38 cellular contexts compared by ENCODE assay signal in the genomic region with DNA sequence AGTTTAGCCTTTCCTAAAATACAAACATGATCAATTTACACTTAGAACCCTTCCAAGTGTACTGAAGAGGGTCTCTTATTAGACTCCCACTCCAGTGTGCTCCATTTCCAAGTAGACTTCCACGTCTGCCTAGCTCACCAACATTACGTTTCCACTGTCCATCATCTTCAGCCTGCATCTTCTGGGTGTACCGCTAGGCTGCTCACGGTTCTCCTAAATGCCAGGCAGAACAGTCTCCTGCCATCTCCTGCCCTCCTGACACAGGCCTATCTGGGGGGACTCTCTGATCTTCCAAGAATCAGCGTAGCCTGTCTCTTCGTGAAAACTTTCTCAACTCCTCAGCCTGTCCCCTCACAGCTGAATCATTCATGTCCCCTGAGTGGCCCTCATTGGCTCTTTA. TPM values are rescaled to one million over a fixed set of nuclear protein-coding genes. Genes with fewer than 3 reads are reported as not detected.
"Had no signal": no experiment of that assay in that cellular context is flagged by ENCODE, and none has a peak within 500 bp of the region (broad histone marks: within the 10 kb centered on the region; RNA-seq: fewer than 3 reads in every experiment).

No MANE protein-coding gene starts in this region.

- H3K4me3 ChIP-seq: ascending aorta, breast epithelium, cardiac muscle cell, colonic mucosa, dorsolateral prefrontal cortex, esophagus squamous epithelium, gastroesophageal sphincter, heart right ventricle had no signal

- H3K27me3 ChIP-seq: ascending aorta, breast epithelium, cardiac muscle cell, colonic mucosa, dorsolateral prefrontal cortex, esophagus squamous epithelium, gastroesophageal sphincter, heart right ventricle had no signal

- FAIRE-seq: endothelial cell of umbilical vein had no signal

- H3K4me1 ChIP-seq: ascending aorta, breast epithelium, colonic mucosa had no signal

- ATAC-seq: activated CD4-positive, CD25-positive, alpha-beta regulatory T cell treated with anti-CD3 and anti-CD28 coated beads, Interleukin-2, amount 50 U/mL, for 24 hours; activated CD8-positive, alpha-beta T cell treated with anti-CD3 and anti-CD28 coated beads for 36 hours; activated naive CD4-positive, alpha-beta T cell treated with anti-CD3 and anti-CD28 coated beads, Interleukin-2, amount 50 U/mL, for 72 hours; activated T-cell treated with anti-CD3 and anti-CD28 coated beads, Interleukin-2, amount 50 U/mL, for 72 hours; effector memory CD8-positive, alpha-beta T cell; gastroesophageal sphincter; heart right ventricle; T-helper 17 cell had no signal

- H3K36me3 ChIP-seq: ascending aorta, breast epithelium, cardiac muscle cell, colonic mucosa, esophagus squamous epithelium, gastroesophageal sphincter, heart right ventricle had no signal

- DNase-seq: activated B cell treated with CpG ODN at 0.5 μM for 24 hours; activated CD4-positive, alpha-beta T cell treated with anti-CD3 and anti-CD28 coated beads for 48 hours; activated CD4-positive, alpha-beta T cell treated with anti-CD3 and anti-CD28 coated beads, Interleukin-2, amount 50 U/mL, for 1 hour; activated CD4-positive, alpha-beta T cell treated with anti-CD3 and anti-CD28 coated beads, Interleukin-2, amount 50 U/mL, for 48 hours; activated CD8-positive, alpha-beta memory T cell treated with anti-CD3 and anti-CD28 coated beads, Interleukin-2, amount 50 U/mL, for 48 hours; activated CD8-positive, alpha-beta T cell treated with anti-CD3 and anti-CD28 coated beads for 36 hours; activated gamma-delta T cell; activated naive CD4-positive, alpha-beta T cell; activated naive CD4-positive, alpha-beta T cell treated with anti-CD3 and anti-CD28 coated beads, Interleukin-2, amount 10 ng/mL, durations not matched to agents 7 days and 5 days; activated naive CD8-positive, alpha-beta T cell treated with anti-CD3 and anti-CD28 coated beads, Interleukin-2, amount 10 ng/mL, durations not matched to agents 7 days and 5 days; activated T-cell treated with anti-CD3 and anti-CD28 coated beads for 4 hours; activated T-cell treated with anti-CD3 and anti-CD28 coated beads, Interleukin-2, amount 50 U/mL, for 24 hours; activated T-cell treated with anti-CD3 and anti-CD28 coated beads, Interleukin-2, amount 50 U/mL, for 72 hours; central memory CD4-positive, alpha-beta T cell; cerebellar nuclear complex; colonic mucosa; dorsolateral prefrontal cortex; effector CD4-positive, alpha-beta T cell; effector memory CD8-positive, alpha-beta T cell; esophagus squamous epithelium; foreskin melanocyte; heart right ventricle; T-helper 1 cell; T-helper 17 cell; T1000; WERI-Rb-1 had no signal

- H3K9me3 ChIP-seq: colonic mucosa had no signal

- H3K27ac ChIP-seq: ascending aorta, breast epithelium, cardiac muscle cell, colonic mucosa, dorsolateral prefrontal cortex, epithelial cell of prostate, esophagus squamous epithelium, gastroesophageal sphincter, heart right ventricle, WERI-Rb-1 had no signal

RNA-seq across cellular contexts. Expression of gene ACVRL1, which starts 40.3 kb away (rescaled TPM):
- total RNA-seq: activated B cell treated with CpG ODN at 0.5 μM for 24 hours; activated CD8-positive, alpha-beta memory T cell treated with anti-CD3 and anti-CD28 coated beads for 36 hours; activated CD8-positive, alpha-beta T cell treated with anti-CD3 and anti-CD28 coated beads for 36 hours; activated naive CD4-positive, alpha-beta T cell treated with anti-CD3 and anti-CD28 coated beads, Interleukin-2, amount 50 U/mL, for 72 hours; activated naive CD8-positive, alpha-beta T cell treated with anti-CD3 and anti-CD28 coated beads, Interleukin-2, amount 10 ng/mL, durations not matched to agents 7 days and 5 days; activated T-cell treated with anti-CD3 and anti-CD28 coated beads, Interleukin-2, amount 50 U/mL, for 72 hours; T-helper 17 cell had no signal
- polyA plus RNA-seq: cardiac muscle cell had no signal

RNA-seq across cellular contexts. Expression of gene ANKRD33, which starts 59.7 kb away (rescaled TPM):
- total RNA-seq: activated B cell treated with CpG ODN at 0.5 μM for 24 hours; activated CD8-positive, alpha-beta memory T cell treated with anti-CD3 and anti-CD28 coated beads for 36 hours; activated CD8-positive, alpha-beta T cell treated with anti-CD3 and anti-CD28 coated beads for 36 hours; activated naive CD4-positive, alpha-beta T cell treated with anti-CD3 and anti-CD28 coated beads, Interleukin-2, amount 50 U/mL, for 72 hours; activated naive CD8-positive, alpha-beta T cell treated with anti-CD3 and anti-CD28 coated beads, Interleukin-2, amount 10 ng/mL, durations not matched to agents 7 days and 5 days; activated T-cell treated with anti-CD3 and anti-CD28 coated beads, Interleukin-2, amount 50 U/mL, for 72 hours; ascending aorta; breast epithelium; colonic mucosa; fibroblast of villous mesenchyme; gastroesophageal sphincter; heart right ventricle; T-helper 17 cell had no signal
- polyA plus RNA-seq: cardiac muscle cell, esophagus, fibroblast of lung had no signal
